In genomic region chr15:44826583-44826982, GRCh38 we compare ENCODE assay signal across 6 cellular contexts.
A peak's percentile ranks its signal among the peaks of the same experiment; 100 is the strongest.
DNase-seq lines count a peak whose midpoint lies in the region; ATAC-seq and TF ChIP-seq lines count a peak whose summit lies in the region.
"Not testable (repeated sequence)": the region's sequence is repeated elsewhere in the genome, so short reads cannot be mapped to it uniquely, and the experiment has no call there.

No MANE protein-coding gene starts in this region.

- H3K4ac ChIP-seq in IMR-90 (ENCODE audit: low read depth, low read length) = not testable (repeated sequence)

- H3K27me3 ChIP-seq in A673 (replicated peaks; ENCODE audit: insufficient read depth, low read depth, low read length, poor library complexity); IMR-90 (ENCODE audit: control insufficient read depth, insufficient read depth, low read length); PC-9 (ENCODE audit: insufficient read depth, low read depth); mammary epithelial cell (ENCODE audit: insufficient read depth, low read length); right lobe of liver: not testable (repeated sequence)

- not testable (repeated sequence) for H3K4me1 ChIP-seq in A673 (ENCODE audit: insufficient read depth, low read length, poor library complexity, severe bottlenecking); IMR-90 (ENCODE audit: control insufficient read depth, insufficient read depth, low read length); PC-9 (replicated peaks; ENCODE audit: insufficient read depth); mammary epithelial cell (ENCODE audit: insufficient read depth, low read length)
- peaks cover 0 to 26% (median 8%) of the 10 kb centered on the region in 4 donors for H3K4me1 ChIP-seq in right lobe of liver

- not testable (repeated sequence) for H2BK120ac ChIP-seq in IMR-90 (ENCODE audit: low read depth, low read length)

- not testable (repeated sequence) for H3F3A ChIP-seq in PC-9 (ENCODE audit: insufficient read depth, low read depth)

- not testable (repeated sequence) for H3K79me1 ChIP-seq in IMR-90 (ENCODE audit: low read depth in 1 of 2, low read length in 2 of 2)

- H4K20me1 ChIP-seq in IMR-90 (ENCODE audit: insufficient read depth, low read length); PC-9 (ENCODE audit: insufficient read depth); mammary epithelial cell (ENCODE audit: insufficient read depth, low read length): not testable (repeated sequence)

- H3K9me1 ChIP-seq in IMR-90 (ENCODE audit: insufficient read depth, low read length) = not testable (repeated sequence)

- WGBS in IMR-90 (ENCODE audit: extremely low coverage in 2 of 2, insufficient read length in 1 of 2), 2 experiments = no CpG with 5 or more reads among the region's 1 CpG
- 100% methylated on average over 1 of the region's 1 CpG for WGBS in mammary epithelial cell (ENCODE audit: low coverage, missing lambda C conversion rate)
- 80% methylated on average over 1 of the region's 1 CpG for WGBS in right lobe of liver (ENCODE audit: insufficient coverage, low coverage, low lambda C conversion rate, missing lambda C conversion rate)

- not testable (repeated sequence) for TF ChIP-seq CTCF in A673 (conservative IDR thresholded peaks at IDR 0.05; ENCODE audit: low read depth, low read length); IMR-90 (conservative IDR thresholded peaks at IDR 0.05; ENCODE audit: low read depth, low read length); PC-9 (conservative IDR thresholded peaks at IDR 0.05); mammary epithelial cell (conservative IDR thresholded peaks at IDR 0.05 in 1 of 2, IDR thresholded peaks at IDR 0.05 in 1 of 2; ENCODE audit: extremely low read depth in 1 of 2, insufficient read depth in 1 of 2, low read depth in 1 of 2, low read length in 2 of 2); right lobe of liver (IDR thresholded peaks at IDR 0.05)

- not testable (repeated sequence) for H3K23ac ChIP-seq in IMR-90 (ENCODE audit: low read depth, low read length)

- not testable (repeated sequence) for H2AFZ ChIP-seq in IMR-90 (replicated peaks; ENCODE audit: low read length, poor library complexity); PC-9; mammary epithelial cell (ENCODE audit: low read depth, low read length)

- not testable (repeated sequence) for H4K91ac ChIP-seq in IMR-90 (ENCODE audit: insufficient read depth, low read depth, low read length)

- H2AK9ac ChIP-seq in IMR-90 (replicated peaks; ENCODE audit: low read depth, low read length, poor library complexity) = not testable (repeated sequence)

- not testable (repeated sequence) for H4K8ac ChIP-seq in IMR-90 (ENCODE audit: low read depth in 2 of 2, low read length in 2 of 2)

- not testable (repeated sequence) for H2BK15ac ChIP-seq in IMR-90 (ENCODE audit: low read depth, low read length)

- H3K4me3 ChIP-seq in A673 (ENCODE audit: low read depth, low read length, poor library complexity, severe bottlenecking); IMR-90 (ENCODE audit: insufficient read depth, low read depth, low read length); PC-9; mammary epithelial cell (replicated peaks in 1 of 3; ENCODE audit: insufficient read depth in 1 of 3, low read depth in 2 of 3, low read length in 3 of 3); right lobe of liver: not testable (repeated sequence)

- POLR2A ChIA-PET in A673 (lab: Charles Lee; ENCODE audit: low non-redundant PET); IMR-90 (lab: Charles Lee; ENCODE audit: unreplicated experiment); PC-9 (lab: Charles Lee; ENCODE audit: unreplicated experiment): not testable (repeated sequence)

- H3K18ac ChIP-seq in IMR-90 (ENCODE audit: low read depth, low read length) = not testable (repeated sequence)

- H3K79me2 ChIP-seq in PC-9 (ENCODE audit: low read depth); mammary epithelial cell (ENCODE audit: insufficient read depth, low read length): not testable (repeated sequence)

- H4K5ac ChIP-seq in IMR-90 (ENCODE audit: low read depth, low read length) = not testable (repeated sequence)

- H3K36me3 ChIP-seq in A673 (ENCODE audit: insufficient read depth, low read length, poor library complexity, severe bottlenecking); IMR-90 (ENCODE audit: control insufficient read depth, insufficient read depth, low read length); PC-9 (ENCODE audit: low read depth); mammary epithelial cell (ENCODE audit: insufficient read depth, low read length); right lobe of liver: not testable (repeated sequence)

- not testable (repeated sequence) for TF ChIP-seq POLR2A in IMR-90 (IDR thresholded peaks at IDR 0.05; ENCODE audit: low read depth, low read length); right lobe of liver (IDR thresholded peaks at IDR 0.05)

- in situ Hi-C loops in IMR-90 (cut with MboI; ENCODE audit: low sequenced_read_pairs); mammary epithelial cell (cut with MboI; ENCODE audit: low sequenced_read_pairs in 2 of 2): not testable (repeated sequence)

- not testable (repeated sequence) for H2BK20ac ChIP-seq in IMR-90 (ENCODE audit: low read depth, low read length)

- H3K9me2 ChIP-seq in PC-9 (ENCODE audit: insufficient read depth) = not testable (repeated sequence)

- H3K4me2 ChIP-seq in IMR-90 (ENCODE audit: low read depth, low read length); PC-9; mammary epithelial cell (ENCODE audit: insufficient read depth, low read depth, low read length): not testable (repeated sequence)

- TF ChIP-seq RAD21 in IMR-90 (IDR thresholded peaks at IDR 0.05; ENCODE audit: low read length) = not testable (repeated sequence)

- not testable (repeated sequence) for DNase-seq in A673 (ENCODE audit: low spot score); IMR-90; PC-9; mammary epithelial cell; left colon; right lobe of liver

- not testable (repeated sequence) for H3K9me3 ChIP-seq in A673 (ENCODE audit: low read depth, low read length, poor library complexity, severe bottlenecking); IMR-90 (ENCODE audit: control insufficient read depth, insufficient read depth, low read length); PC-9 (ENCODE audit: insufficient read depth, low read depth); mammary epithelial cell (replicated peaks; ENCODE audit: insufficient read depth, low read length); right lobe of liver

- not testable (repeated sequence) for H3K27ac ChIP-seq in A673 (ENCODE audit: low read depth, low read length, poor library complexity, severe bottlenecking); IMR-90 (ENCODE audit: insufficient read depth, low read length); PC-9; mammary epithelial cell (ENCODE audit: insufficient read depth, low read depth, low read length)
- peak overlapping the region in 1 of 3 donors; percentile 69 for H3K27ac ChIP-seq in right lobe of liver

- CTCF ChIA-PET in A673 (lab: Charles Lee); IMR-90 (lab: Yijun Ruan, JAX); PC-9 (lab: Charles Lee); mammary epithelial cell (lab: Charles Lee; ENCODE audit: low non-redundant PET): not testable (repeated sequence)

- ATAC-seq in IMR-90 (ENCODE audit: low read depth) = not testable (repeated sequence)
- ATAC-seq in left colon (peak; percentile 59), right lobe of liver (peak; percentile 23 to 44 (median 34))

- not testable (repeated sequence) for H3K9ac ChIP-seq in IMR-90 (ENCODE audit: low read depth, low read length); mammary epithelial cell (ENCODE audit: insufficient read depth, low read length)

- H2BK5ac ChIP-seq in IMR-90 (ENCODE audit: low read depth, low read length, poor library complexity, severe bottlenecking) = not testable (repeated sequence)

- H3K56ac ChIP-seq in IMR-90 (ENCODE audit: extremely low read depth, insufficient read depth, low read length) = not testable (repeated sequence)

- not testable (repeated sequence) for H2AK5ac ChIP-seq in IMR-90 (ENCODE audit: low read depth, low read length)

- intact Hi-C loops in A673 (cut with micrococcal nuclease; ENCODE audit: unreplicated experiment); IMR-90 (cut with micrococcal nuclease); PC-9 (cut with micrococcal nuclease; ENCODE audit: unreplicated experiment); mammary epithelial cell (cut with micrococcal nuclease); left colon (cut with DNase I, micrococcal nuclease); right lobe of liver (cut with DNase I): not testable (repeated sequence)

- H3K14ac ChIP-seq in IMR-90 (replicated peaks; ENCODE audit: low read depth, low read length) = not testable (repeated sequence)

- BruUV-seq in A673 (replicated peaks; lab: Mats Ljungman, UMichigan) = TSS peak; percentile 99
- TSS peak; percentile 88 for BruUV-seq in IMR-90 (replicated peaks; lab: Mats Ljungman, UMichigan)
- BruUV-seq in PC-9 (replicated peaks; lab: Mats Ljungman, UMichigan) = TSS peak; percentile 47
- BruUV-seq in mammary epithelial cell (replicated peaks; lab: Mats Ljungman, UMichigan) = TSS peak; percentile 69

- dilution Hi-C loops in IMR-90 (cut with HindIII; ENCODE audit: low sequenced_read_pairs, unreplicated experiment); mammary epithelial cell (cut with HindIII; ENCODE audit: low sequenced_read_pairs): not testable (repeated sequence)
